ENCODE assay signal across 18 cellular contexts in the genomic region with DNA sequence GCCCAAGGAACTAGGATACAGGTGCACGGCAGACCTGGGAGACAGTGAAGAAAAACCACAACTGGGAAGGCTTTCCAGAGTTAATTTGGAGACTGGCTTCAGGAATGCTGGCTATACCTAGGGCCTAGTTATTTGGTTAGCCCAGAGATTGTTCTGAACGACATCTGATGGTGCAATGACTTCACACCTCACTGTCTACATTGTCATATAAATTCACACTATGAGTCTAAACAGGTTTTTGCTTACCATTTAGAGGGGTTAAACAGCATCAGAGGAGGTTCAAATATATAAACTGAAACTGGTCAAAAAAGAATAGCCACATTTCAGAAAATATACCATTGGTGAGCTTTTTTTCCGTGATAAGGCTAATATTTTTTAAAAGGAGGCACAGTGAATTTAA. TPM values are rescaled to one million over a fixed set of nuclear protein-coding genes. Genes with fewer than 3 reads are reported as not detected.
DNase-seq lines count a peak whose midpoint lies in the region; ATAC-seq and TF ChIP-seq lines count a peak whose summit lies in the region.
"Had no signal": no experiment of that assay in that cellular context is flagged by ENCODE, and none has a peak within 500 bp of the region (broad histone marks: within the 10 kb centered on the region; RNA-seq: fewer than 3 reads in every experiment).

No MANE protein-coding gene starts in this region.

- no peak for DNase-seq in activated naive CD8-positive, alpha-beta T cell treated with anti-CD3 and anti-CD28 coated beads for 36 hours
- DNase-seq in effector memory CD8-positive, alpha-beta T cell: no peak
- DNase-seq in natural killer cell treated with Interleukin-12 subunit alpha and Interleukin-12 subunit beta and Interleukin-15 and Interleukin-18, amount 100 ng/mL, for 72 hours (ENCODE audit: low spot score): no peak
- DNase-seq in suprapubic skin (ENCODE audit: low spot score in 2 of 2) (peak in 1 of 2 donors; percentile 12), NK-92 (lab: John Stamatoyannopoulos, UW; ENCODE audit: unreplicated experiment) (no peak), kidney tubule cell (ENCODE audit: low spot score) (no peak)
- DNase-seq: BE2C; CD4-positive, CD25-positive, alpha-beta regulatory T cell; COR-L47; DMS 273 treated with DMSO at 0.1 percent for 48 hours; DND-41; NCI-H1436; NCI-H1930; NCI-H226; NCI-H524 treated with DMSO at 0.1 percent for 48 hours had no signal

- ATAC-seq in effector memory CD8-positive, alpha-beta T cell (replicated peaks): no peak
- ATAC-seq in natural killer cell treated with Interleukin-12 subunit alpha and Interleukin-12 subunit beta and Interleukin-15 and Interleukin-18, amount 100 ng/mL, for 72 hours: peak; percentile 88
- no peak for ATAC-seq in HG02763 (IDR thresholded peaks at IDR 0.05; ENCODE audit: unreplicated experiment)

- no peak overlapping the region for H3K4me3 ChIP-seq in suprapubic skin

- TF ChIP-seq CTCF in suprapubic skin (IDR thresholded peaks at IDR 0.05): no peak

- no peak for TF ChIP-seq POLR2A in suprapubic skin (IDR thresholded peaks at IDR 0.05)

- no peaks in the 10 kb centered on the region for H3K36me3 Mint-ChIP-seq in activated naive CD8-positive, alpha-beta T cell
- peaks cover 15% of the 10 kb centered on the region for H3K36me3 Mint-ChIP-seq in activated naive CD8-positive, alpha-beta T cell treated with anti-CD3 and anti-CD28 coated beads for 36 hours
- peaks cover 52% of the 10 kb centered on the region for H3K36me3 Mint-ChIP-seq in effector memory CD8-positive, alpha-beta T cell (ENCODE audit: insufficient read depth)
- peaks cover 36% of the 10 kb centered on the region for H3K36me3 Mint-ChIP-seq in natural killer cell treated with Interleukin-12 subunit alpha and Interleukin-12 subunit beta and Interleukin-15 and Interleukin-18, amount 100 ng/mL, for 72 hours

- 83% methylated on average over 3 of the region's 3 CpGs for WGBS in suprapubic skin

- peaks cover 42% of the 10 kb centered on the region for H3K4me1 Mint-ChIP-seq in activated naive CD8-positive, alpha-beta T cell (ENCODE audit: low read depth)
- peaks cover 24% of the 10 kb centered on the region for H3K4me1 Mint-ChIP-seq in activated naive CD8-positive, alpha-beta T cell treated with anti-CD3 and anti-CD28 coated beads for 36 hours
- peaks cover 27 to 52% of the 10 kb centered on the region in 2 donors for H3K4me1 Mint-ChIP-seq in effector memory CD8-positive, alpha-beta T cell (ENCODE audit: low read depth in 2 of 2)
- H3K4me1 Mint-ChIP-seq in natural killer cell treated with Interleukin-12 subunit alpha and Interleukin-12 subunit beta and Interleukin-15 and Interleukin-18, amount 100 ng/mL, for 72 hours (ENCODE audit: low read depth in 2 of 2): peaks cover 58 to 60% of the 10 kb centered on the region in 2 donors

- H3K27ac Mint-ChIP-seq in activated naive CD8-positive, alpha-beta T cell: peak overlapping the region; percentile 55
- no peak overlapping the region for H3K27ac Mint-ChIP-seq in activated naive CD8-positive, alpha-beta T cell treated with anti-CD3 and anti-CD28 coated beads for 36 hours
- peak overlapping the region; percentile 26 to 53 for H3K27ac Mint-ChIP-seq in effector memory CD8-positive, alpha-beta T cell
- H3K27ac Mint-ChIP-seq in natural killer cell treated with Interleukin-12 subunit alpha and Interleukin-12 subunit beta and Interleukin-15 and Interleukin-18, amount 100 ng/mL, for 72 hours: peak overlapping the region; percentile 68 to 88

- peaks cover 31% of the 10 kb centered on the region for H3K36me3 ChIP-seq in suprapubic skin

- peaks cover 9% of the 10 kb centered on the region for H3K4me1 ChIP-seq in suprapubic skin
- H3K4me1 ChIP-seq: BE2C had no signal

- no peak for TF ChIP-seq EP300 in suprapubic skin (IDR thresholded peaks at IDR 0.05)

- H3K27me3 Mint-ChIP-seq in activated naive CD8-positive, alpha-beta T cell: no peaks in the 10 kb centered on the region
- no peaks in the 10 kb centered on the region for H3K27me3 Mint-ChIP-seq in activated naive CD8-positive, alpha-beta T cell treated with anti-CD3 and anti-CD28 coated beads for 36 hours
- H3K27me3 Mint-ChIP-seq in effector memory CD8-positive, alpha-beta T cell: no peaks in the 10 kb centered on the region
- no peaks in the 10 kb centered on the region for H3K27me3 Mint-ChIP-seq in natural killer cell treated with Interleukin-12 subunit alpha and Interleukin-12 subunit beta and Interleukin-15 and Interleukin-18, amount 100 ng/mL, for 72 hours
- H3K27me3 Mint-ChIP-seq: CD4-positive, CD25-positive, alpha-beta regulatory T cell; IgD-negative memory B cell had no signal

- no peaks in the 10 kb centered on the region for H3K27me3 ChIP-seq in suprapubic skin
- H3K27me3 ChIP-seq: BE2C had no signal

- H3K27ac ChIP-seq in suprapubic skin: peak overlapping the region; percentile 42

- H3K4me3 Mint-ChIP-seq in activated naive CD8-positive, alpha-beta T cell: no peak overlapping the region
- H3K4me3 Mint-ChIP-seq in activated naive CD8-positive, alpha-beta T cell treated with anti-CD3 and anti-CD28 coated beads for 36 hours: no peak overlapping the region
- no peak overlapping the region for H3K4me3 Mint-ChIP-seq in effector memory CD8-positive, alpha-beta T cell
- peak overlapping the region; percentile 53 for H3K4me3 Mint-ChIP-seq in natural killer cell treated with Interleukin-12 subunit alpha and Interleukin-12 subunit beta and Interleukin-15 and Interleukin-18, amount 100 ng/mL, for 72 hours
- H3K4me3 Mint-ChIP-seq: CD4-positive, CD25-positive, alpha-beta regulatory T cell; IgD-negative memory B cell had no signal

- no peaks in the 10 kb centered on the region for H3K9me3 Mint-ChIP-seq in activated naive CD8-positive, alpha-beta T cell (ENCODE audit: low read depth)
- no peaks in the 10 kb centered on the region for H3K9me3 Mint-ChIP-seq in activated naive CD8-positive, alpha-beta T cell treated with anti-CD3 and anti-CD28 coated beads for 36 hours
- H3K9me3 Mint-ChIP-seq in effector memory CD8-positive, alpha-beta T cell: no peaks in the 10 kb centered on the region
- H3K9me3 Mint-ChIP-seq in natural killer cell treated with Interleukin-12 subunit alpha and Interleukin-12 subunit beta and Interleukin-15 and Interleukin-18, amount 100 ng/mL, for 72 hours: no peaks in the 10 kb centered on the region
- H3K9me3 Mint-ChIP-seq: CD4-positive, CD25-positive, alpha-beta regulatory T cell; IgD-negative memory B cell had no signal

- no peaks in the 10 kb centered on the region for H3K9me3 ChIP-seq in suprapubic skin
- H3K9me3 ChIP-seq: BE2C had no signal

RNA-seq across cellular contexts. Expression of gene UBE2V1, which starts 16.7 kb away (rescaled TPM):
- total RNA-seq in activated naive CD8-positive, alpha-beta T cell treated with anti-CD3 and anti-CD28 coated beads for 36 hours: 100 to 1,000 TPM; 150 to 156 TPM
- total RNA-seq in natural killer cell treated with Interleukin-12 subunit alpha and Interleukin-12 subunit beta and Interleukin-15 and Interleukin-18, amount 100 ng/mL, for 72 hours: 100 to 1,000 TPM; 198 to 240 TPM
- total RNA-seq in suprapubic skin: 100 to 1,000 TPM in 2 of 4 donors, 10 to 100 TPM in 2; 80.5 to 162 (median 99.0) TPM

RNA-seq across cellular contexts. Expression of gene PEDS1, which starts 57.3 kb away (rescaled TPM):
- total RNA-seq in activated naive CD8-positive, alpha-beta T cell treated with anti-CD3 and anti-CD28 coated beads for 36 hours: 10 to 100 TPM; 17.4 to 19.3 TPM
- total RNA-seq in natural killer cell treated with Interleukin-12 subunit alpha and Interleukin-12 subunit beta and Interleukin-15 and Interleukin-18, amount 100 ng/mL, for 72 hours: 10 to 100 TPM; 31.2 to 33.8 TPM
- total RNA-seq in suprapubic skin: 10 to 100 TPM; 30.5 to 82.2 (median 57.3) TPM

Comparison
In these comparisons a context has a peak if more than half of its experiments do, and no peak if none do; other contexts are left out.
1. ATAC-seq: peak in natural killer cell treated with Interleukin-12 subunit alpha and Interleukin-12 subunit beta and Interleukin-15 and Interleukin-18, amount 100 ng/mL, for 72 hours (2 of 2); none in effector memory CD8-positive, alpha-beta T cell (single experiment) and HG02763 (single experiment).